Comparison of ENCODE assay signal across 17 cellular contexts in genomic region chr10:75904499-75905283, GRCh38.
DNase-seq lines count a peak whose midpoint lies in the region; ATAC-seq and TF ChIP-seq lines count a peak whose summit lies in the region.
"Had no signal": no experiment of that assay in that cellular context is flagged by ENCODE, and none has a peak within 500 bp of the region (broad histone marks: within the 10 kb centered on the region; RNA-seq: fewer than 3 reads in every experiment).

No MANE protein-coding gene starts in this region.

- H3K36me3 ChIP-seq in HEK293 (ENCODE audit: control insufficient read depth in 2 of 2, insufficient read depth in 1 of 2, low read length in 2 of 2): no peaks in the 10 kb centered on the region
- no peaks in the 10 kb centered on the region for H3K36me3 ChIP-seq in body of pancreas (replicated peaks in 1 of 2; ENCODE audit: insufficient read depth in 1 of 2, low read depth in 2 of 2)
- H3K36me3 ChIP-seq: breast epithelium, esophagus muscularis mucosa, tibial nerve had no signal

- peak; percentile 65 for ATAC-seq in body of pancreas
- no peak for ATAC-seq in activated naive CD4-positive, alpha-beta T cell treated with anti-CD3 and anti-CD28 coated beads, Interleukin-2, amount 50 U/mL, for 72 hours

- no peaks in the 10 kb centered on the region for H3K9me3 Mint-ChIP-seq in nephron progenitor cell
- H3K9me3 Mint-ChIP-seq in activated naive CD4-positive, alpha-beta T cell treated with anti-CD3 and anti-CD28 coated beads, Interleukin-2, amount 50 U/mL, for 72 hours: no peaks in the 10 kb centered on the region
- no peaks in the 10 kb centered on the region for H3K9me3 Mint-ChIP-seq in activated CD4-positive, alpha-beta memory T cell treated with anti-CD3 and anti-CD28 coated beads for 36 hours
- H3K9me3 Mint-ChIP-seq: activated naive CD8-positive, alpha-beta T cell treated with anti-CD3 and anti-CD28 coated beads for 36 hours had no signal

- no peak overlapping the region for H3K27ac ChIP-seq in HEK293 (ENCODE audit: extremely low read depth, low read depth, low read length)
- H3K27ac ChIP-seq in body of pancreas: no peak overlapping the region
- H3K27ac ChIP-seq: breast epithelium, esophagus muscularis mucosa had no signal

- peaks cover 6% of the 10 kb centered on the region for H3K27me3 Mint-ChIP-seq in nephron progenitor cell (ENCODE audit: low read depth, poor library complexity)
- H3K27me3 Mint-ChIP-seq in activated CD4-positive, alpha-beta memory T cell treated with anti-CD3 and anti-CD28 coated beads for 36 hours: no peaks in the 10 kb centered on the region

- intact Hi-C loops in body of pancreas (cut with DNase I): no loop called here
- intact Hi-C loops in activated CD4-positive, alpha-beta memory T cell treated with anti-CD3 and anti-CD28 coated beads for 36 hours (cut with micrococcal nuclease): no loop called here

- TF ChIP-seq CTCF in HEK293 (tag by site-specific recombination; IDR thresholded peaks at IDR 0.05): no peak
- no peak for TF ChIP-seq CTCF in body of pancreas (IDR thresholded peaks at IDR 0.05)
- TF ChIP-seq CTCF in nephron progenitor cell (IDR thresholded peaks at IDR 0.05): no peak

- H3K4me3 Mint-ChIP-seq in nephron progenitor cell: peak overlapping the region; percentile 56
- H3K4me3 Mint-ChIP-seq in activated CD4-positive, alpha-beta memory T cell treated with anti-CD3 and anti-CD28 coated beads for 36 hours: no peak overlapping the region
- H3K4me3 Mint-ChIP-seq: activated naive CD8-positive, alpha-beta T cell treated with anti-CD3 and anti-CD28 coated beads for 36 hours; B cell had no signal

- POLR2A ChIA-PET in HEK293 (lab: Yijun Ruan, JAX): no interaction called here
- POLR2A ChIA-PET in activated CD4-positive, alpha-beta memory T cell treated with anti-CD3 and anti-CD28 coated beads for 36 hours (lab: Charles Lee): no interaction called here

- no peaks in the 10 kb centered on the region for H3K27me3 ChIP-seq in body of pancreas
- H3K27me3 ChIP-seq: breast epithelium, esophagus muscularis mucosa, tibial nerve had no signal

- no peaks in the 10 kb centered on the region for H3K4me1 ChIP-seq in HEK293 (ENCODE audit: control insufficient read depth, insufficient read depth, low read length)
- H3K4me1 ChIP-seq in body of pancreas: peaks cover 10% of the 10 kb centered on the region
- H3K4me1 ChIP-seq: breast epithelium, esophagus muscularis mucosa had no signal

- H3K9me3 ChIP-seq in HEK293 (ENCODE audit: control insufficient read depth, insufficient read depth, low read depth, low read length) (no peaks in the 10 kb centered on the region), body of pancreas (no peaks in the 10 kb centered on the region)
- H3K9me3 ChIP-seq: breast epithelium, esophagus muscularis mucosa, tibial nerve had no signal

- no peaks in the 10 kb centered on the region for H3K36me3 Mint-ChIP-seq in nephron progenitor cell (ENCODE audit: low read depth)
- no peaks in the 10 kb centered on the region for H3K36me3 Mint-ChIP-seq in activated naive CD4-positive, alpha-beta T cell treated with anti-CD3 and anti-CD28 coated beads, Interleukin-2, amount 50 U/mL, for 72 hours
- H3K36me3 Mint-ChIP-seq in activated CD4-positive, alpha-beta memory T cell treated with anti-CD3 and anti-CD28 coated beads for 36 hours: no peaks in the 10 kb centered on the region
- H3K36me3 Mint-ChIP-seq: activated naive CD8-positive, alpha-beta T cell treated with anti-CD3 and anti-CD28 coated beads for 36 hours had no signal

- DNase-seq in NCI-H146 treated with DMSO at 0.1 percent for 48 hours (lab: John Stamatoyannopoulos, UW; ENCODE audit: unreplicated experiment): peak; percentile 39
- peak; percentile 17 to 43 (median 24) for DNase-seq in body of pancreas
- DNase-seq in nephron progenitor cell: peak; percentile 57
- DNase-seq in kidney tubule cell (ENCODE audit: low spot score): no peak
- DNase-seq in activated naive CD4-positive, alpha-beta T cell treated with anti-CD3 and anti-CD28 coated beads, Interleukin-2, amount 50 U/mL, for 72 hours (ENCODE audit: low spot score in 2 of 2): no peak
- no peak for DNase-seq in activated CD4-positive, alpha-beta memory T cell treated with anti-CD3 and anti-CD28 coated beads for 36 hours
- no peak for DNase-seq in activated effector memory CD4-positive, alpha-beta T cell treated with Interleukin-2 at 50 U/mL for 16 hours
- DNase-seq: activated naive CD8-positive, alpha-beta T cell treated with anti-CD3 and anti-CD28 coated beads for 36 hours; activated T-cell treated with anti-CD3 and anti-CD28 coated beads, Interleukin-2, amount 50 U/mL, for 1 hour; HCEC 1CT; MV-4-11; NCI-H345 had no signal

- CTCF ChIA-PET in HEK293 (lab: Yijun Ruan, JAX): interaction anchor here (0.6 kb wide), 1 partner anchor 30 kb away, joined by 3 read pairs; no protein-coding TSS in a partner anchor
- CTCF ChIA-PET in activated CD4-positive, alpha-beta memory T cell treated with anti-CD3 and anti-CD28 coated beads for 36 hours (lab: Charles Lee): no interaction called here

- TF ChIP-seq POLR2A in body of pancreas (IDR thresholded peaks at IDR 0.05): no peak

- H3K4me3 ChIP-seq in HEK293 (ENCODE audit: low read depth, low read length): no peak overlapping the region
- H3K4me3 ChIP-seq in body of pancreas: no peak overlapping the region
- H3K4me3 ChIP-seq: breast epithelium, esophagus muscularis mucosa had no signal

- WGBS in body of pancreas, 2 donors: 21 to 31% methylated on average over 15 of the region's 15 CpGs

- H3K4me1 Mint-ChIP-seq in nephron progenitor cell: peaks cover 74% of the 10 kb centered on the region
- no peaks in the 10 kb centered on the region for H3K4me1 Mint-ChIP-seq in activated CD4-positive, alpha-beta memory T cell treated with anti-CD3 and anti-CD28 coated beads for 36 hours (ENCODE audit: low read depth)
- H3K4me1 Mint-ChIP-seq: activated naive CD8-positive, alpha-beta T cell treated with anti-CD3 and anti-CD28 coated beads for 36 hours; B cell had no signal

- H3K27ac Mint-ChIP-seq in nephron progenitor cell: peak overlapping the region; percentile 74
- H3K27ac Mint-ChIP-seq in activated naive CD4-positive, alpha-beta T cell treated with anti-CD3 and anti-CD28 coated beads, Interleukin-2, amount 50 U/mL, for 72 hours: no peak overlapping the region
- H3K27ac Mint-ChIP-seq in activated CD4-positive, alpha-beta memory T cell treated with anti-CD3 and anti-CD28 coated beads for 36 hours: no peak overlapping the region
- H3K27ac Mint-ChIP-seq: activated naive CD8-positive, alpha-beta T cell treated with anti-CD3 and anti-CD28 coated beads for 36 hours; B cell had no signal

TF ChIP-seq in HEK293, 187 proteins besides CTCF, POLR2A, EP300 and RAD21 (continues in another document):
- TF ChIP-seq ZBTB17 (tag by site-specific recombination; IDR thresholded peaks at IDR 0.05): peak; percentile 88
- TF ChIP-seq ZNF600 (tag by site-specific recombination; IDR thresholded peaks at IDR 0.05): no peak
- TF ChIP-seq ZSCAN30 (tag by site-specific recombination; IDR thresholded peaks at IDR 0.05): no peak
- no peak for TF ChIP-seq ZNF280D (tag by site-specific recombination; IDR thresholded peaks at IDR 0.05)
- no peak for TF ChIP-seq YY2 (tag by site-specific recombination; IDR thresholded peaks at IDR 0.05)
- peak; percentile 59 for TF ChIP-seq ZNF398 (tag by site-specific recombination; IDR thresholded peaks at IDR 0.05)
- peak; percentile 34; the same call in 1 of the 2 replicates for TF ChIP-seq ZNF366 (tag by site-specific recombination; conservative IDR thresholded peaks at IDR 0.05)
- TF ChIP-seq SP7 (tag by site-specific recombination; IDR thresholded peaks at IDR 0.05): peak; percentile 69

Comparison
In these comparisons a context has a peak if more than half of its experiments do, and no peak if none do; other contexts are left out.
1. DNase-seq: peak in NCI-H146 treated with DMSO at 0.1 percent for 48 hours (single experiment), body of pancreas (4 of 4) and nephron progenitor cell (single experiment); none in kidney tubule cell (single experiment), activated naive CD4-positive, alpha-beta T cell treated with anti-CD3 and anti-CD28 coated beads, Interleukin-2, amount 50 U/mL, for 72 hours (0 of 2), activated CD4-positive, alpha-beta memory T cell treated with anti-CD3 and anti-CD28 coated beads for 36 hours (single experiment) and activated effector memory CD4-positive, alpha-beta T cell treated with Interleukin-2 at 50 U/mL for 16 hours (single experiment).